19 cellular contexts compared by ENCODE assay signal in the genomic region with DNA sequence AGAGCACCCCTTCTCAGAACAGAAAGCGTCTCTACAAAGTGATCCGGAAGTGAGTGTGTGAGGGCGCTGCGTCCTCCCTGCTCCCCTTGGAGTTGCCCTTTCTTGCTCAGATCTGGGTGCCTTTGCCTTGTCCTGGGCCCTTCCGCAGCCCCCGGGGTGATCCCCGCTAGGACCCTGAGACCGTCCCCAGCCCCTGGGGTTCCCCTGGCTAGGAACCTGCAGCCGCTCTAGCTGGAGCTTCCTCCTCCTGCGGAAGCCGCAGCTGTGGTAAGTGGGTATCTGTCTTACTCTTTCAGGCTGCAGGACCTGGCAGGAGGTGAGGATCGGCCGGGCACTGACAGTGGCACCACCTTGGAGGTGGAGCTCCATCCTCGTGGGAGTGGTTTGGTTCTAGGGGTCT.
"Had no signal": no experiment of that assay in that cellular context is flagged by ENCODE, and none has a peak within 500 bp of the region (broad histone marks: within the 10 kb centered on the region; RNA-seq: fewer than 3 reads in every experiment).

No MANE protein-coding gene starts in this region.

- H3K27ac ChIP-seq: colonic mucosa, heart left ventricle, pancreas, right lobe of liver, tibial artery, upper lobe of left lung, uterus had no signal

- H3K27me3 Mint-ChIP-seq: naive B cell; progenitor cell of endocrine pancreas; stimulated activated naive CD8-positive, alpha-beta T cell treated with anti-CD3 and anti-CD28 coated beads, Interleukin-15, Interleukin-2, amounts not matched to agents 100 ng/mL and 50 ng/mL, for 24 hours had no signal

- H3K4me3 ChIP-seq: colonic mucosa, heart left ventricle, pancreas, right lobe of liver, tibial artery, upper lobe of left lung, uterus had no signal

- ATAC-seq: heart left ventricle, pancreas, right lobe of liver had no signal

- H3K9me3 ChIP-seq: colonic mucosa, heart left ventricle, pancreas, right lobe of liver, tibial artery, upper lobe of left lung, uterus had no signal

- DNase-seq: colonic mucosa; effector CD4-positive, alpha-beta T cell; endodermal cell; foreskin melanocyte; hippocampal formation; mesendoderm; naive B cell; occipital lobe; right lobe of liver; stimulated activated CD4-positive, alpha-beta T cell treated with anti-CD3 and anti-CD28 coated beads, Interleukin-15, amount 100 ng/mL, for 24 hours; stimulated activated CD4-positive, alpha-beta T cell treated with anti-CD3 and anti-CD28 coated beads, Interleukin-1b, Interleukin-23, amount 100 ng/mL, for 48 hours; tibial artery; uterus had no signal

- H3K9me3 Mint-ChIP-seq: endodermal cell; naive B cell; nephron; stimulated activated naive CD8-positive, alpha-beta T cell treated with anti-CD3 and anti-CD28 coated beads, Interleukin-15, Interleukin-2, amounts not matched to agents 100 ng/mL and 50 ng/mL, for 24 hours had no signal

- H3K4me3 Mint-ChIP-seq: endodermal cell; nephron; stimulated activated naive CD8-positive, alpha-beta T cell treated with anti-CD3 and anti-CD28 coated beads, Interleukin-15, Interleukin-2, amounts not matched to agents 100 ng/mL and 50 ng/mL, for 24 hours had no signal

- H3K36me3 ChIP-seq: uterus had no signal

- H3K4me1 ChIP-seq: colonic mucosa, heart left ventricle, pancreas, right lobe of liver, tibial artery, upper lobe of left lung, uterus had no signal

- FAIRE-seq: pancreas had no signal

- H3K27ac Mint-ChIP-seq: endodermal cell; nephron; progenitor cell of endocrine pancreas; stimulated activated naive CD8-positive, alpha-beta T cell treated with anti-CD3 and anti-CD28 coated beads, Interleukin-15, Interleukin-2, amounts not matched to agents 100 ng/mL and 50 ng/mL, for 24 hours had no signal

- H3K27me3 ChIP-seq: colonic mucosa, heart left ventricle, pancreas, right lobe of liver, tibial artery, upper lobe of left lung, uterus had no signal

- H3K4me1 Mint-ChIP-seq: endodermal cell, nephron had no signal
